Comparison of ENCODE assay signal across 15 cellular contexts in genomic region chr1:203296456-203297073, GRCh38. TPM values are rescaled to one million over a fixed set of nuclear protein-coding genes. Genes with fewer than 3 reads are reported as not detected.
A peak's percentile ranks its signal among the peaks of the same experiment; 100 is the strongest.
DNase-seq lines count a peak whose midpoint lies in the region; ATAC-seq and TF ChIP-seq lines count a peak whose summit lies in the region.
"Had no signal": no experiment of that assay in that cellular context is flagged by ENCODE, and none has a peak within 500 bp of the region (broad histone marks: within the 10 kb centered on the region; RNA-seq: fewer than 3 reads in every experiment).

No MANE protein-coding gene starts in this region.

- H3K9ac ChIP-seq in SK-N-MC (ENCODE audit: insufficient read length): no peak overlapping the region

- peak in 6 of 8 donors; percentile 11 to 63 (median 30) for ATAC-seq in heart right ventricle
- no peak for ATAC-seq in GM19023 (IDR thresholded peaks at IDR 0.05; ENCODE audit: unreplicated experiment)
- ATAC-seq in foreskin keratinocyte: no peak
- ATAC-seq: esophagus mucosa had no signal

- no peak overlapping the region for H3K27ac ChIP-seq in heart right ventricle
- peak overlapping the region; percentile 55; the same call in 1 of the 2 replicates for H3K27ac ChIP-seq in SK-N-MC
- H3K27ac ChIP-seq in foreskin keratinocyte: no peak overlapping the region

- no peaks in the 10 kb centered on the region for H3K9me3 Mint-ChIP-seq in immature natural killer cell
- H3K9me3 Mint-ChIP-seq in type B pancreatic cell: no peaks in the 10 kb centered on the region

- peaks cover 0 to 26% (median 6%) of the 10 kb centered on the region in 9 donors for H3K4me1 ChIP-seq in heart right ventricle
- H3K4me1 ChIP-seq in foreskin keratinocyte: no peaks in the 10 kb centered on the region

- H3K36me3 Mint-ChIP-seq in immature natural killer cell: peaks cover 0 to 3% (median 0%) of the 10 kb centered on the region in 3 donors
- no peaks in the 10 kb centered on the region for H3K36me3 Mint-ChIP-seq in type B pancreatic cell

- DNase-seq in heart right ventricle (no peak), cardiac septum (ENCODE audit: low spot score) (no peak), SK-N-MC (ENCODE audit: low read depth, low spot score) (no peak), immature natural killer cell (no peak), type B pancreatic cell (ENCODE audit: extremely low spot score, unreplicated experiment) (no peak), activated gamma-delta T cell treated with Interleukin-2 at 50 U/mL for 16 hours (no peak), foreskin keratinocyte (no peak)
- DNase-seq: activated CD8-positive, alpha-beta memory T cell treated with anti-CD3 and anti-CD28 coated beads for 24 hours; activated naive CD4-positive, alpha-beta T cell treated with anti-CD3 and anti-CD28 coated beads, Interleukin-2, amount 50 U/mL, for 16 hours; GF-D8; NCI-H2107; T-helper 2 cell had no signal

- no peak for TF ChIP-seq CTCF in heart right ventricle (IDR thresholded peaks at IDR 0.05)
- no peak for TF ChIP-seq CTCF in type B pancreatic cell (conservative IDR thresholded peaks at IDR 0.05)
- no peak for TF ChIP-seq CTCF in foreskin keratinocyte (conservative IDR thresholded peaks at IDR 0.05)

- H3K27me3 ChIP-seq in heart right ventricle (no peaks in the 10 kb centered on the region), foreskin keratinocyte (no peaks in the 10 kb centered on the region)

- H3K27ac Mint-ChIP-seq in immature natural killer cell (peak overlapping the region in 5 of 6 donors; percentile 37 to 100 (median 86)), type B pancreatic cell (peak overlapping the region; percentile 53)

- 73 to 75% methylated on average over 8 of the region's 8 CpGs for WGBS in heart right ventricle, 2 donors

- no peaks in the 10 kb centered on the region for H3K9me3 ChIP-seq in heart right ventricle
- H3K9me3 ChIP-seq in SK-N-MC (ENCODE audit: low read depth, low read length): no peaks in the 10 kb centered on the region

- H3K4me3 Mint-ChIP-seq in immature natural killer cell (no peak overlapping the region), type B pancreatic cell (no peak overlapping the region)

- H3K27me3 Mint-ChIP-seq in immature natural killer cell (ENCODE audit: low read depth in 3 of 3): peaks cover 0 to 3% (median 0%) of the 10 kb centered on the region in 3 donors
- no peaks in the 10 kb centered on the region for H3K27me3 Mint-ChIP-seq in type B pancreatic cell

- H3K36me3 ChIP-seq in heart right ventricle (no peaks in the 10 kb centered on the region), SK-N-MC (ENCODE audit: insufficient read depth, low read length) (no peaks in the 10 kb centered on the region)

- intact Hi-C loops in heart right ventricle (cut with DNase I) (no loop called here), cardiac septum (cut with DNase I) (no loop called here)

- H3K4me3 ChIP-seq in heart right ventricle: no peak overlapping the region
- no peak overlapping the region for H3K4me3 ChIP-seq in SK-N-MC

- H3K4me1 Mint-ChIP-seq in immature natural killer cell: peaks cover 23 to 60% of the 10 kb centered on the region in 2 donors
- peaks cover 26% of the 10 kb centered on the region for H3K4me1 Mint-ChIP-seq in type B pancreatic cell (ENCODE audit: unreplicated experiment)

RNA-seq across cellular contexts. Expression of gene BTG2, which starts 8.8 kb away (rescaled TPM):
- total RNA-seq in heart right ventricle (100 to 1,000 TPM in 3 of 10 donors, 10 to 100 TPM in 7; 26.4 to 349 (median 58.9) TPM), cardiac septum (54.2 TPM), type B pancreatic cell (ENCODE audit: low replicate concordance) (49.8 and 147 TPM in 2 replicates), foreskin keratinocyte (25.5 and 26.5 TPM in 2 replicates)
- polyA plus RNA-seq in heart right ventricle (10 to 100 TPM; 28.3 to 49.6 TPM), immature natural killer cell (100 to 1,000 TPM; 112 to 147 (median 127) TPM), foreskin keratinocyte (15.0 and 19.0 TPM in 2 replicates)

RNA-seq across cellular contexts. Expression of gene FMOD, which starts 54.4 kb away (rescaled TPM):
- total RNA-seq in heart right ventricle (10 to 100 TPM in 5 of 10 donors, 1 to 10 TPM in 5; 7.0 to 20.5 (median 10.7) TPM), cardiac septum (66.0 TPM), type B pancreatic cell (ENCODE audit: low replicate concordance) (3.9 and 8.3 TPM in 2 replicates), foreskin keratinocyte (0.28 and 0.54 TPM in 2 replicates)
- polyA plus RNA-seq in heart right ventricle (10 to 100 TPM in 1 of 2 donors, 1 to 10 TPM in 1; 4.5 to 11.2 TPM), immature natural killer cell (not detected), foreskin keratinocyte (0.35 and 0.60 TPM in 2 replicates)
- polyA plus RNA-seq: neural cell had no signal

Comparison
In these comparisons a context has a peak if more than half of its experiments do, and no peak if none do; other contexts are left out.
1. ATAC-seq: peak in heart right ventricle (6 of 8); none in GM19023 (single experiment) and foreskin keratinocyte (single experiment).